Comparison of ENCODE assay signal across 28 cellular contexts in the genomic region with DNA sequence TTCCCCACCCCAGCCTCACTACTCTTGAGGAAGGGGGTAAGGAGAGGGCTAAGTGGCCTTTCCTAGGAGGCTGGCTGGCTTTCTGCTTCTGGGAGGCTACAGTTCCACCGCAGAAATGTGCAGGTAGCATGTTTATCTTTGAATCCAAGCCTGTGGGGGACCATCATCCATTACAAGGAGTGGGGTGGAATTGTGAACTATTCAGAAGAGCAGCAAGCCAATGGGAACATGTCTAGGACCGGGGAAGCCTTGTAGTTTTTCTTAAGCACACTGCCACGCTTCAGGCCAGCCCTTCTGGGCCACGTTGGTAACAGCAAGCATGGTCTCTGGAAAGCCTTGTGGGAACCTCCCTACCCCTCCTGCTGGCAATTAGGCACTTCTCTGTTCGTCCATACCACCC.
"Had no signal": no experiment of that assay in that cellular context is flagged by ENCODE, and none has a peak within 500 bp of the region (broad histone marks: within the 10 kb centered on the region; RNA-seq: fewer than 3 reads in every experiment).

No MANE protein-coding gene starts in this region.

- H3K9me3 ChIP-seq: ovary, psoas muscle, right lobe of liver, sigmoid colon, stomach, suprapubic skin, thoracic aorta, thyroid gland, tibial nerve, upper lobe of left lung, vagina had no signal

- H3K4me3 Mint-ChIP-seq: naive thymus-derived CD4-positive, alpha-beta T cell; natural killer cell; nephron; neural progenitor cell; stimulated activated effector memory CD8-positive, alpha-beta T cell treated with anti-CD3 and anti-CD28 coated beads, Interleukin-12 subunit alpha, Interleukin-12 subunit beta, amount 100 ng/mL, for 72 hours; stimulated activated naive B cell treated with anti-CD40 and anti-IgM and Interleukin-4, amounts not matched to agents 10 μg/mL and 1 μg/mL and 100 μg/mL, for 72 hours; stimulated activated naive CD8-positive, alpha-beta T cell treated with anti-CD3 and anti-CD28 coated beads, Interleukin-15, Interleukin-2, amounts not matched to agents 100 ng/mL and 50 ng/mL, for 24 hours had no signal

- H3K4me3 ChIP-seq: neural progenitor cell, ovary, psoas muscle, right lobe of liver, sigmoid colon, stomach, suprapubic skin, thoracic aorta, thyroid gland, tibial nerve, upper lobe of left lung, vagina had no signal

- H3K9me3 Mint-ChIP-seq: naive thymus-derived CD4-positive, alpha-beta T cell; natural killer cell; nephron; neural progenitor cell; stimulated activated effector memory CD8-positive, alpha-beta T cell treated with anti-CD3 and anti-CD28 coated beads, Interleukin-12 subunit alpha, Interleukin-12 subunit beta, amount 100 ng/mL, for 72 hours; stimulated activated naive B cell treated with anti-CD40 and anti-IgM and Interleukin-4, amounts not matched to agents 10 μg/mL and 1 μg/mL and 100 μg/mL, for 72 hours; stimulated activated naive CD8-positive, alpha-beta T cell treated with anti-CD3 and anti-CD28 coated beads, Interleukin-15, Interleukin-2, amounts not matched to agents 100 ng/mL and 50 ng/mL, for 24 hours had no signal

- H3K27ac ChIP-seq: neural progenitor cell, ovary, parathyroid adenoma, psoas muscle, right lobe of liver, sigmoid colon, stomach, suprapubic skin, thoracic aorta, thyroid gland, tibial nerve, upper lobe of left lung, vagina had no signal

- H3K27ac Mint-ChIP-seq: naive thymus-derived CD4-positive, alpha-beta T cell; natural killer cell; nephron; neural progenitor cell; progenitor cell of endocrine pancreas; stimulated activated effector memory CD8-positive, alpha-beta T cell treated with anti-CD3 and anti-CD28 coated beads, Interleukin-12 subunit alpha, Interleukin-12 subunit beta, amount 100 ng/mL, for 72 hours; stimulated activated naive B cell treated with anti-CD40 and anti-IgM and Interleukin-4, amounts not matched to agents 10 μg/mL and 1 μg/mL and 100 μg/mL, for 72 hours; stimulated activated naive CD8-positive, alpha-beta T cell treated with anti-CD3 and anti-CD28 coated beads, Interleukin-15, Interleukin-2, amounts not matched to agents 100 ng/mL and 50 ng/mL, for 24 hours had no signal

- H3K4me1 Mint-ChIP-seq: natural killer cell; stimulated activated naive B cell treated with anti-CD40 and anti-IgM and Interleukin-4, amounts not matched to agents 10 μg/mL and 1 μg/mL and 100 μg/mL, for 72 hours had no signal

- H3K27me3 ChIP-seq: neural progenitor cell, ovary, right lobe of liver, sigmoid colon, stomach, suprapubic skin, thyroid gland, tibial nerve, upper lobe of left lung, vagina had no signal

- H3K27me3 Mint-ChIP-seq: progenitor cell of endocrine pancreas; stimulated activated naive B cell treated with anti-CD40 and anti-IgM and Interleukin-4, amounts not matched to agents 10 μg/mL and 1 μg/mL and 100 μg/mL, for 72 hours; stimulated activated naive CD8-positive, alpha-beta T cell treated with anti-CD3 and anti-CD28 coated beads, Interleukin-15, Interleukin-2, amounts not matched to agents 100 ng/mL and 50 ng/mL, for 24 hours had no signal

- H3K9ac ChIP-seq: neural progenitor cell, parathyroid adenoma had no signal

- H3K4me1 ChIP-seq: parathyroid adenoma, psoas muscle, right lobe of liver, stomach, thyroid gland, upper lobe of left lung, vagina had no signal

- H3K4me2 ChIP-seq: neural progenitor cell had no signal

- H3K36me3 ChIP-seq: ovary had no signal

- H3K36me3 Mint-ChIP-seq: naive thymus-derived CD4-positive, alpha-beta T cell; natural killer cell; stimulated activated effector memory CD8-positive, alpha-beta T cell treated with anti-CD3 and anti-CD28 coated beads, Interleukin-12 subunit alpha, Interleukin-12 subunit beta, amount 100 ng/mL, for 72 hours; stimulated activated naive B cell treated with anti-CD40 and anti-IgM and Interleukin-4, amounts not matched to agents 10 μg/mL and 1 μg/mL and 100 μg/mL, for 72 hours had no signal

- ATAC-seq: naive thymus-derived CD4-positive, alpha-beta T cell; natural killer cell; psoas muscle; right cardiac atrium; right lobe of liver; stimulated activated effector memory CD8-positive, alpha-beta T cell treated with anti-CD3 and anti-CD28 coated beads, Interleukin-12 subunit alpha, Interleukin-12 subunit beta, amount 100 ng/mL, for 72 hours; stimulated activated naive B cell treated with anti-CD40 and anti-IgM and Interleukin-4, amounts not matched to agents 10 μg/mL and 1 μg/mL and 100 μg/mL, for 72 hours had no signal

- DNase-seq: naive thymus-derived CD4-positive, alpha-beta T cell; natural killer cell; occipital lobe; ovary; posterior cingulate gyrus; psoas muscle; right cardiac atrium; right lobe of liver; sigmoid colon; small intestine; stimulated activated CD4-positive, alpha-beta T cell treated with anti-CD3 and anti-CD28 coated beads, Interleukin-15, amount 100 ng/mL, for 24 hours; stimulated activated CD4-positive, alpha-beta T cell treated with anti-CD3 and anti-CD28 coated beads, Interleukin-4, amount 100 ng/mL, for 24 hours; stimulated activated naive B cell treated with anti-CD40 and anti-IgM and Interleukin-4, amounts not matched to agents 10 μg/mL and 1 μg/mL and 100 μg/mL, for 72 hours; stimulated activated naive CD4-positive, alpha-beta T cell treated with Interleukin-2 at 50 U/mL for 16 hours; stomach; thyroid gland; trophoblast cell had no signal

- H3K79me2 ChIP-seq: parathyroid adenoma had no signal

- H2AFZ ChIP-seq: neural progenitor cell, parathyroid adenoma had no signal
